ENCODE assay signal across 8 cellular contexts in genomic region chr1:5993553-5994510, GRCh38. TPM values are rescaled to one million over a fixed set of nuclear protein-coding genes. Genes with fewer than 3 reads are reported as not detected.
DNase-seq lines count a peak whose midpoint lies in the region; FAIRE-seq and TF ChIP-seq lines count a peak whose summit lies in the region.

No MANE protein-coding gene starts in this region.

- H3K27ac ChIP-seq in SU-DHL-6 (ENCODE audit: low read depth, low read length) = 0 out of 2 replicates have a peak overlapping the region, but pooled peaks have one; percentile 15
- peak overlapping the region; percentile 60 for H3K27ac ChIP-seq in effector memory CD4-positive, alpha-beta T cell (ENCODE audit: insufficient read depth, low read length, poor library complexity, severe bottlenecking)

- no peaks in the 10 kb centered on the region for H3K27me3 Mint-ChIP-seq in osteocyte (ENCODE audit: unreplicated experiment)

- peak; percentile 45 for DNase-seq in GM13976 (ENCODE audit: low spot score)
- no peak for DNase-seq in effector memory CD4-positive, alpha-beta T cell
- DNase-seq in osteocyte (ENCODE audit: extremely low spot score, unreplicated experiment) = no peak
- DNase-seq in NCI-H1694 treated with DMSO at 0.1 percent for 48 hours (lab: John Stamatoyannopoulos, UW) = no peak
- no peak for DNase-seq in urothelium cell line (ENCODE audit: low spot score)
- DNase-seq in cerebellar cortex (ENCODE audit: low spot score) = no peak
- no peak for DNase-seq in AG08396 (ENCODE audit: low spot score)

- H3K9me2 ChIP-seq in SU-DHL-6 (replicated peaks; ENCODE audit: insufficient read depth, low read length) = no peaks in the 10 kb centered on the region

- TF ChIP-seq CTCF in GM13976 (IDR thresholded peaks at IDR 0.05; ENCODE audit: borderline replicate concordance, control extremely low read depth, extremely low read depth, insufficient read depth, missing control alignments) (no peak), SU-DHL-6 (IDR thresholded peaks at IDR 0.05; ENCODE audit: insufficient read depth, low read length, poor library complexity, severe bottlenecking) (no peak), osteocyte (IDR thresholded peaks at IDR 0.05) (no peak)

- peak overlapping the region; percentile 78 for H3K4me3 ChIP-seq in SU-DHL-6 (ENCODE audit: insufficient read depth, low read length, poor library complexity, severe bottlenecking)
- H3K4me3 ChIP-seq in effector memory CD4-positive, alpha-beta T cell (ENCODE audit: insufficient read depth, low read depth, low read length, poor library complexity, severe bottlenecking) = peak overlapping the region; percentile 78

- H3K9ac ChIP-seq in SU-DHL-6 (ENCODE audit: low read length) = peak overlapping the region; percentile 74

- no peaks in the 10 kb centered on the region for H3K9me3 ChIP-seq in SU-DHL-6 (ENCODE audit: insufficient read depth, low read length)
- no peaks in the 10 kb centered on the region for H3K9me3 ChIP-seq in effector memory CD4-positive, alpha-beta T cell (ENCODE audit: control insufficient read depth, low read length)

- H3K27me3 ChIP-seq in SU-DHL-6 (ENCODE audit: low read length) = no peaks in the 10 kb centered on the region
- no peaks in the 10 kb centered on the region for H3K27me3 ChIP-seq in effector memory CD4-positive, alpha-beta T cell (replicated peaks; ENCODE audit: control insufficient read depth, insufficient read depth, low read length, poor library complexity, severe bottlenecking)

- no peaks in the 10 kb centered on the region for H4K20me1 ChIP-seq in SU-DHL-6 (ENCODE audit: low read depth, low read length)

- H3K9me3 Mint-ChIP-seq in osteocyte (ENCODE audit: unreplicated experiment) = no peaks in the 10 kb centered on the region

- H3K36me3 Mint-ChIP-seq in osteocyte (ENCODE audit: unreplicated experiment) = no peaks in the 10 kb centered on the region

- in situ Hi-C loops in GM13976 (cut with MboI; ENCODE audit: low sequenced_read_pairs, unreplicated experiment) = no loop called here

- no peaks in the 10 kb centered on the region for H3K79me2 ChIP-seq in SU-DHL-6 (ENCODE audit: insufficient read depth, low read length)

- no peak for FAIRE-seq in urothelium cell line (lab: Jason Lieb, UNC)

- no peak overlapping the region for H3K27ac Mint-ChIP-seq in osteocyte (ENCODE audit: unreplicated experiment)

- peak overlapping the region; percentile 79 for H3K4me2 ChIP-seq in SU-DHL-6 (ENCODE audit: low read depth, low read length, poor library complexity, severe bottlenecking)

- H3K4me1 Mint-ChIP-seq in osteocyte (ENCODE audit: unreplicated experiment) = peaks cover 18% of the 10 kb centered on the region

- H3K4me3 Mint-ChIP-seq in osteocyte (ENCODE audit: unreplicated experiment) = peak overlapping the region; percentile 84

- H3F3A ChIP-seq in SU-DHL-6 (ENCODE audit: insufficient read depth) = no peaks in the 10 kb centered on the region

- H3K36me3 ChIP-seq in SU-DHL-6 (ENCODE audit: low read length) = no peaks in the 10 kb centered on the region
- H3K36me3 ChIP-seq in effector memory CD4-positive, alpha-beta T cell (ENCODE audit: control insufficient read depth, insufficient read depth, low read length) = no peaks in the 10 kb centered on the region

- no peak overlapping the region for H2AFZ ChIP-seq in SU-DHL-6 (ENCODE audit: low read depth, low read length, severe bottlenecking)

- H3K4me1 ChIP-seq in effector memory CD4-positive, alpha-beta T cell (ENCODE audit: control insufficient read depth, insufficient read depth, low read length, poor library complexity, severe bottlenecking) = peaks cover 31% of the 10 kb centered on the region

RNA-seq across cellular contexts. Expression of gene NPHP4, which starts 1.6 kb away (rescaled TPM):
- total RNA-seq in osteocyte = 11.1 and 12.8 TPM in 2 replicates

RNA-seq across cellular contexts. Expression of gene KCNAB2, which starts 51.9 kb away (rescaled TPM):
- 9.3 and 10.4 TPM in 2 replicates for total RNA-seq in osteocyte
